Comparison of ENCODE assay signal across 15 cellular contexts in genomic region chr9:113929634-113930092, GRCh38. TPM values are rescaled to one million over a fixed set of nuclear protein-coding genes. Genes with fewer than 3 reads are reported as not detected.
DNase-seq lines count a peak whose midpoint lies in the region; ATAC-seq and TF ChIP-seq lines count a peak whose summit lies in the region.
"Had no signal": no experiment of that assay in that cellular context is flagged by ENCODE, and none has a peak within 500 bp of the region (broad histone marks: within the 10 kb centered on the region; RNA-seq: fewer than 3 reads in every experiment).

No MANE protein-coding gene starts in this region.

- H3K27me3 ChIP-seq in PC-3 (ENCODE audit: low read length) (no peaks in the 10 kb centered on the region), liver (ENCODE audit: control insufficient read depth in 4 of 4, insufficient read depth in 4 of 4, low read length in 3 of 4) (no peaks in the 10 kb centered on the region)
- H3K27me3 ChIP-seq: BLaER1, sigmoid colon, SJCRH30 had no signal

- H2AFZ ChIP-seq in PC-3 (ENCODE audit: low read length) = no peak overlapping the region
- H2AFZ ChIP-seq: GM23338 had no signal

- CTCF ChIA-PET in PC-3 (lab: Charles Lee) = no interaction called here

- 59% methylated on average over 3 of the region's 3 CpGs for WGBS in liver

- no peaks in the 10 kb centered on the region for H3F3A ChIP-seq in PC-3 (ENCODE audit: low read length, unreplicated experiment)

- H3K27ac ChIP-seq in PC-3 (ENCODE audit: low read length) (peak overlapping the region; percentile 38), liver (ENCODE audit: low read depth in 1 of 2, low read length in 2 of 2) (no peak overlapping the region)
- H3K27ac ChIP-seq: BLaER1, sigmoid colon, SJCRH30 had no signal

- POLR2A ChIA-PET in PC-3 (lab: Charles Lee; ENCODE audit: unreplicated experiment) = interaction anchor here (0.5 kb wide), 1 partner anchor 504 kb away, joined by 3 read pairs; no protein-coding TSS in a partner anchor

- H3K9me2 ChIP-seq in PC-3 (replicated peaks; ENCODE audit: low read length) = no peaks in the 10 kb centered on the region

- no peaks in the 10 kb centered on the region for H4K20me1 ChIP-seq in PC-3 (ENCODE audit: low read length)

- H3K9me3 ChIP-seq in PC-3 (ENCODE audit: low read length) (peaks cover 8% of the 10 kb centered on the region; the same call in 1 of the 2 replicates), liver (ENCODE audit: control insufficient read depth in 4 of 4, low read length in 3 of 4) (peaks cover 0 to 1% (median 0%) of the 10 kb centered on the region in 4 donors)

- H3K4me1 ChIP-seq in PC-3 (ENCODE audit: insufficient read depth, low read length) (peaks cover 11% of the 10 kb centered on the region), liver (ENCODE audit: control insufficient read depth in 4 of 4, insufficient read depth in 4 of 4, low read length in 3 of 4) (peaks cover 2 to 8% (median 6%) of the 10 kb centered on the region in 4 donors)
- H3K4me1 ChIP-seq: sigmoid colon, SJCRH30 had no signal

- H3K36me3 ChIP-seq in PC-3 (ENCODE audit: low read depth, low read length) = no peaks in the 10 kb centered on the region
- H3K36me3 ChIP-seq in liver (ENCODE audit: control insufficient read depth in 4 of 4, insufficient read depth in 3 of 4, low read depth in 1 of 4, low read length in 3 of 4) = no peaks in the 10 kb centered on the region
- H3K36me3 ChIP-seq: sigmoid colon had no signal

- intact Hi-C loops in PC-3 (cut with micrococcal nuclease) = no loop called here

- no peak for TF ChIP-seq CTCF in PC-3 (conservative IDR thresholded peaks at IDR 0.05; ENCODE audit: low read depth, low read length)
- no peak for TF ChIP-seq CTCF in liver (IDR thresholded peaks at IDR 0.05; ENCODE audit: low read depth, low read length, missing input control)

- DNase-seq in DMS153 (lab: John Stamatoyannopoulos, UW) = peak; percentile 95
- peak; percentile 75 for DNase-seq in PC-3
- DNase-seq in dermis microvascular lymphatic vessel endothelial cell (ENCODE audit: low read depth in 2 of 2) = peak; percentile 98 to 99
- DNase-seq in activated naive CD4-positive, alpha-beta T cell (lab: John Stamatoyannopoulos, UW) = no peak
- no peak for DNase-seq in cerebellar nuclear complex (lab: John Stamatoyannopoulos, UW)
- DNase-seq in pons (ENCODE audit: low spot score) = no peak
- DNase-seq: activated T-cell treated with anti-CD3 and anti-CD28 coated beads, Interleukin-2, amount 50 U/mL, for 48 hours; hippocampal formation; mucosa of descending colon; sigmoid colon; SJCRH30 had no signal

- ATAC-seq in PC-3 (peak; percentile 87), GM21576 (IDR thresholded peaks at IDR 0.05; ENCODE audit: unreplicated experiment) (no peak)
- ATAC-seq: GM23338, mucosa of descending colon had no signal

- BruUV-seq in PC-3 (replicated peaks; lab: Mats Ljungman, UMichigan) = no TSS peak

- 0 out of 2 replicates have a peak, but pooled peaks cover 11% of the 10 kb centered on the region for H3K79me2 ChIP-seq in PC-3 (ENCODE audit: low read length)

- H3K4me3 ChIP-seq in PC-3 (ENCODE audit: low read length) (no peak overlapping the region), liver (ENCODE audit: low read depth in 1 of 3, low read length in 3 of 3) (no peak overlapping the region)
- H3K4me3 ChIP-seq: BLaER1, GM23338, mucosa of descending colon, sigmoid colon, SJCRH30 had no signal

- peak overlapping the region; percentile 54 for H3K4me2 ChIP-seq in PC-3 (ENCODE audit: low read length)
- H3K4me2 ChIP-seq: BLaER1, GM23338 had no signal

- H3K9ac ChIP-seq in PC-3 (ENCODE audit: low read length) (no peak overlapping the region), liver (ENCODE audit: low read depth in 1 of 2, low read length in 2 of 2) (no peak overlapping the region)
- H3K9ac ChIP-seq: BLaER1 had no signal

- TF ChIP-seq RAD21 in liver (IDR thresholded peaks at IDR 0.05) = no peak

TF ChIP-seq in liver, 16 proteins besides CTCF, POLR2A, EP300 and RAD21:
- no peak for TF ChIP-seq MAX (IDR thresholded peaks at IDR 0.05)
- TF ChIP-seq JUND (IDR thresholded peaks at IDR 0.05) = no peak
- TF ChIP-seq YY1 (IDR thresholded peaks at IDR 0.05) = peak; percentile 44
- peak in 1 of 2 donors; percentile 15 for TF ChIP-seq RXRA (IDR thresholded peaks at IDR 0.05)
- no peak for TF ChIP-seq HNF4G (IDR thresholded peaks at IDR 0.05)
- TF ChIP-seq GABPA (IDR thresholded peaks at IDR 0.05 in 1 of 2, conservative IDR thresholded peaks at IDR 0.05 in 1 of 2) = no peak

RNA-seq across cellular contexts. Expression of gene ZNF618, which starts 53.6 kb away (rescaled TPM):
- total RNA-seq in PC-3 (2014; rRNA removed) (4.2 and 5.8 TPM in 2 replicates), dermis microvascular lymphatic vessel endothelial cell (6.8 and 10.5 TPM in 2 replicates), liver (1 to 10 TPM; 3.7 to 6.5 TPM)
- polyA plus RNA-seq in liver = 1 to 10 TPM; 2.2 to 3.7 TPM

Comparison
In these comparisons a context has a peak if more than half of its experiments do, and no peak if none do; other contexts are left out.
1. DNase-seq: peak in DMS153 (single experiment), PC-3 (single experiment) and dermis microvascular lymphatic vessel endothelial cell (2 of 2); none in activated naive CD4-positive, alpha-beta T cell (0 of 4), cerebellar nuclear complex (0 of 2) and pons (single experiment).